Comparison of ENCODE assay signal across 20 cellular contexts in the genomic region with DNA sequence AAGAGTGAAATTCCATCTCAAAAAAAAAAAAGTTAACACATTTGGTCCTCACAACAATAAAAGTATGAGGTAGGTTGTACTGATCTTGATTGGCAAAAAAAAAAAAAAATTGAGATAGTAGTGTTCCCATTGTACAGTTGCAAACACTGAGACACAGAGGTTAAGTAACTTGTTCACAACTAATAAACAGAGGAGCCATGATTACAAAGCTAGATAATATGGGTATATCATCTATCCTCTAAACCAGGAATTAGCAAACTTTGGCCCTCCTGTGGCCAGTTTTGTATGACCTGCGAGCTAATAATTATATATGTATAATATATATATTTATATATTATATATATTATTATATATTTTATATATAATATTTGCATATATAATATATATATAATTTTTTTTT. TPM values are rescaled to one million over a fixed set of nuclear protein-coding genes. Genes with fewer than 3 reads are reported as not detected.
"Had no signal": no experiment of that assay in that cellular context is flagged by ENCODE, and none has a peak within 500 bp of the region (broad histone marks: within the 10 kb centered on the region; RNA-seq: fewer than 3 reads in every experiment).

No MANE protein-coding gene starts in this region.

- H3K27me3 Mint-ChIP-seq: naive B cell; stimulated activated memory B cell treated with anti-CD40 and anti-IgM and Interleukin-4, amounts not matched to agents 10 μg/mL and 1 μg/mL and 100 μg/mL, for 72 hours; stimulated activated naive CD8-positive, alpha-beta T cell treated with anti-CD3 and anti-CD28 coated beads, Interleukin-15, amount 100 ng/mL, for 72 hours had no signal

- FAIRE-seq: endothelial cell of umbilical vein, kidney had no signal

- H3K9me3 Mint-ChIP-seq: endodermal cell; naive B cell; nephron; stimulated activated memory B cell treated with anti-CD40 and anti-IgM and Interleukin-4, amounts not matched to agents 10 μg/mL and 1 μg/mL and 100 μg/mL, for 72 hours; stimulated activated naive CD8-positive, alpha-beta T cell treated with anti-CD3 and anti-CD28 coated beads, Interleukin-15, amount 100 ng/mL, for 72 hours had no signal

- DNase-seq: effector CD4-positive, alpha-beta T cell; endodermal cell; erythroblast; foreskin keratinocyte; head of caudate nucleus; kidney; left cardiac atrium; mesendoderm; naive B cell; occipital lobe; retina; stimulated activated CD4-positive, alpha-beta T cell treated with anti-CD3 and anti-CD28 coated beads, Interleukin-15, amount 100 ng/mL, for 24 hours; stimulated activated CD4-positive, alpha-beta T cell treated with anti-CD3 and anti-CD28 coated beads, Interleukin-1b, Interleukin-23, amount 100 ng/mL, for 48 hours; stimulated activated CD4-positive, alpha-beta T cell treated with anti-CD3 and anti-CD28 coated beads, Interleukin-4, amount 100 ng/mL, for 24 hours; stimulated activated naive CD8-positive, alpha-beta T cell treated with anti-CD3 and anti-CD28 coated beads, Interleukin-15, amount 100 ng/mL, for 72 hours; testis had no signal

- H3K27ac Mint-ChIP-seq: endodermal cell; stimulated activated memory B cell treated with anti-CD40 and anti-IgM and Interleukin-4, amounts not matched to agents 10 μg/mL and 1 μg/mL and 100 μg/mL, for 72 hours had no signal

- ATAC-seq: foreskin keratinocyte; left cardiac atrium; sciatic nerve; stimulated activated memory B cell treated with anti-CD40 and anti-IgM and Interleukin-4, amounts not matched to agents 10 μg/mL and 1 μg/mL and 100 μg/mL, for 72 hours; stimulated activated naive CD8-positive, alpha-beta T cell treated with anti-CD3 and anti-CD28 coated beads, Interleukin-15, amount 100 ng/mL, for 72 hours had no signal

- H3K4me3 Mint-ChIP-seq: endodermal cell; stimulated activated memory B cell treated with anti-CD40 and anti-IgM and Interleukin-4, amounts not matched to agents 10 μg/mL and 1 μg/mL and 100 μg/mL, for 72 hours had no signal

RNA-seq across cellular contexts. Expression of gene FITM1, which starts 3.3 kb away (rescaled TPM):
- total RNA-seq: endothelial cell of umbilical vein, occipital lobe had no signal
